Comparison of ENCODE assay signal across 14 cellular contexts in the genomic region with DNA sequence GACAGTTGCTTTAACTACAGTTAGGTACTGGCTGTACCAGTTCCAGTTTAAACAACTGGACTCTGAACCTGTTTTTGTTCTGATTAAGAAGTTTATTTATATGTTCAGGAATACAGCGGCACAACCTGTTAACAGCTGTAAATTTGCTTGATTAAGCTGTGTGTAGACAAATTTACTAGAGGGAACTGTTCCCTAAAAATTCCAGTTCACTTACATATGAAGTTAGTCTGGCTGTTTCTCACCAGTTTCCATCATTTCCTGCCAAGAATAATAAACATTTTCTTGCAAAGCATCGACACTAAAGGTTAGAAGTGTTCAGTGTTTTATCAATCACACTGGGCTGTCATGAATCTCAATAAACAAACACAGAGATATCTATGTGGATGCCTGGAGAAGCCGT.
DNase-seq lines count a peak whose midpoint lies in the region; ATAC-seq and TF ChIP-seq lines count a peak whose summit lies in the region.
"Had no signal": no experiment of that assay in that cellular context is flagged by ENCODE, and none has a peak within 500 bp of the region (broad histone marks: within the 10 kb centered on the region; RNA-seq: fewer than 3 reads in every experiment).

No MANE protein-coding gene starts in this region.

- no peaks in the 10 kb centered on the region for H3K36me3 ChIP-seq in right lobe of liver
- H3K36me3 ChIP-seq: neutrophil, tibial nerve had no signal

- peak overlapping the region in 1 of 3 donors; percentile 0 for H3K4me3 ChIP-seq in right lobe of liver
- H3K4me3 ChIP-seq: SK-N-MC, tibial nerve had no signal

- no peak for TF ChIP-seq POLR2A in right lobe of liver (IDR thresholded peaks at IDR 0.05)

- DNase-seq in LHCN-M2 (ENCODE audit: low read depth): peak; percentile 57
- peak; percentile 60 for DNase-seq in dermis blood vessel endothelial cell
- no peak for DNase-seq in right lobe of liver
- DNase-seq in stromal cell of bone marrow (ENCODE audit: low read depth): peak; percentile 46
- DNase-seq in NCI-H1694 (lab: John Stamatoyannopoulos, UW): no peak
- DNase-seq in medulla oblongata (ENCODE audit: extremely low spot score): no peak
- no peak for DNase-seq in hepatic stellate cell (ENCODE audit: low spot score)
- no peak for DNase-seq in omental fat pad (ENCODE audit: low spot score)
- DNase-seq: activated CD4-positive, alpha-beta T cell treated with anti-CD3 and anti-CD28 coated beads for 4 hours; activated effector memory CD4-positive, alpha-beta T cell treated with Interleukin-2 at 50 U/mL for 16 hours; NCI-H526 treated with DMSO at 0.1 percent for 48 hours had no signal

- 16% methylated on average over 3 of the region's 3 CpGs for WGBS in right lobe of liver (ENCODE audit: insufficient coverage, low coverage, low lambda C conversion rate, missing lambda C conversion rate)

- H3K27me3 ChIP-seq in right lobe of liver: no peaks in the 10 kb centered on the region
- H3K27me3 ChIP-seq: neutrophil, tibial nerve had no signal

- TF ChIP-seq CTCF in right lobe of liver (IDR thresholded peaks at IDR 0.05) (no peak), omental fat pad (IDR thresholded peaks at IDR 0.05) (no peak)

- H3K27ac ChIP-seq in right lobe of liver: no peak overlapping the region
- H3K27ac ChIP-seq: neutrophil, SK-N-MC had no signal

- ATAC-seq in right lobe of liver (peak; percentile 52 to 61 (median 57)), omental fat pad (ENCODE audit: low FRiP score) (no peak)

- intact Hi-C loops in right lobe of liver (cut with DNase I): no loop called here

- H3K9me3 ChIP-seq in right lobe of liver: no peaks in the 10 kb centered on the region
- H3K9me3 ChIP-seq: neutrophil, tibial nerve had no signal

- H3K4me1 ChIP-seq in right lobe of liver: peaks cover 0 to 9% (median 0%) of the 10 kb centered on the region in 4 donors

Comparison
In these comparisons a context has a peak if more than half of its experiments do, and no peak if none do; other contexts are left out.
1. DNase-seq: peak in LHCN-M2 (single experiment), dermis blood vessel endothelial cell (single experiment) and stromal cell of bone marrow (single experiment); none in right lobe of liver (0 of 3), NCI-H1694 (single experiment), medulla oblongata (single experiment), hepatic stellate cell (single experiment) and omental fat pad (single experiment).